ENCODE assay signal across 19 cellular contexts in genomic region chr15:87739866-87740265, GRCh38.
DNase-seq lines count a peak whose midpoint lies in the region; FAIRE-seq and TF ChIP-seq lines count a peak whose summit lies in the region.
"Had no signal": no experiment of that assay in that cellular context is flagged by ENCODE, and none has a peak within 500 bp of the region (broad histone marks: within the 10 kb centered on the region; RNA-seq: fewer than 3 reads in every experiment).

No MANE protein-coding gene starts in this region.

- FAIRE-seq in H54 (lab: Jason Lieb, UNC) = no peak
- FAIRE-seq: A549, H1 had no signal

- peak; percentile 16 for DNase-seq in EL
- DNase-seq in OCI-M1 (lab: John Stamatoyannopoulos, UW) = peak; percentile 8
- DNase-seq in glomerular visceral epithelial cell (ENCODE audit: extremely low spot score) = peak; percentile 23
- no peak for DNase-seq in NCI-H2081 treated with DMSO at 0.1 percent for 48 hours (lab: John Stamatoyannopoulos, UW)
- DNase-seq in stimulated activated naive CD4-positive, alpha-beta T cell (lab: John Stamatoyannopoulos, UW) = no peak
- DNase-seq in H54 (ENCODE audit: insufficient read length, low spot score) = no peak
- DNase-seq in NCI-H2171 treated with DMSO at 0.1 percent for 48 hours (lab: John Stamatoyannopoulos, UW) = no peak
- DNase-seq: Calu3, DMS79 treated with DMSO at 0.1 percent for 48 hours, NCI-H1092 treated with DMSO at 0.1 percent for 48 hours, NCI-H1436, NCI-H187, NCI-H2107, NCI-H446 treated with DMSO at 0.1 percent for 48 hours, NCI-H526 treated with DMSO at 0.1 percent for 48 hours, SHP77 treated with DMSO at 0.1 percent for 48 hours, T-helper 1 cell had no signal

- no peak for TF ChIP-seq POLR2A in H54 (IDR thresholded peaks at IDR 0.05; ENCODE audit: low read depth, low read length)

Comparison
In these comparisons a context has a peak if more than half of its experiments do, and no peak if none do; other contexts are left out.
1. DNase-seq: peak in EL (single experiment), OCI-M1 (single experiment) and glomerular visceral epithelial cell (single experiment); none in NCI-H2081 treated with DMSO at 0.1 percent for 48 hours (single experiment), stimulated activated naive CD4-positive, alpha-beta T cell (0 of 6), H54 (single experiment) and NCI-H2171 treated with DMSO at 0.1 percent for 48 hours (single experiment).